In the genomic region with DNA sequence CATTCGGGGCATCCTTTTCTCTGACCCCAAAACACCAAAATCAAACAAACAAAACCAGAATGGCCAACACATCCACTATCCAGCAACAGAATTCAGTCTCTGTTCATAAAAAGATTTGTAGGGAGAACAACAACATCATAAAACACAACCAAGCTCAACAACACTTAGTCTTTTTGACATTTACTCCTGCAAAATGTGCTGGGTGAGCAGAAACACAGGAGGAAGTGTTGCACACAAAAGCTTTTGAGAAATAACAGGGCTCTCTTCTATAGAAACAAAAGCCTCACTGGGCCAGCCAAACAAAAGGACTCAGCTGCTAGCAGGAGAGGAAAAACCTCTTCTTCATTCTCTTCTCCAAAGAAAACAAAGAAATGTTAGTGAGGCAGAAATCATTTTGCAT, we compare ENCODE assay signal across 18 cellular contexts.
DNase-seq lines count a peak whose midpoint lies in the region; FAIRE-seq and TF ChIP-seq lines count a peak whose summit lies in the region.
"Had no signal": no experiment of that assay in that cellular context is flagged by ENCODE, and none has a peak within 500 bp of the region (broad histone marks: within the 10 kb centered on the region; RNA-seq: fewer than 3 reads in every experiment).

No MANE protein-coding gene starts in this region.

- DNase-seq in astrocyte of the hippocampus (ENCODE audit: low read depth, low spot score): peak; percentile 25
- peak; percentile 55 for DNase-seq in retina
- DNase-seq in activated effector memory CD4-positive, alpha-beta T cell treated with anti-CD3 and anti-CD28 coated beads, Interleukin-2, amount 50 U/mL, for 16 hours: no peak
- DNase-seq in GF-D8 (lab: John Stamatoyannopoulos, UW): no peak
- DNase-seq in H54 (ENCODE audit: insufficient read length, low spot score): no peak
- DNase-seq: activated CD4-positive, alpha-beta T cell treated with anti-CD3 and anti-CD28 coated beads for 1 hour; activated naive CD8-positive, alpha-beta T cell treated with anti-CD3 and anti-CD28 coated beads for 36 hours; colonic mucosa; IMR-90; NCI-H1048; NCI-H510A; psoas muscle; T-helper 1 cell had no signal

- H3K36me3 ChIP-seq in HUES64 (ENCODE audit: insufficient read depth, low read length): no peaks in the 10 kb centered on the region
- no peaks in the 10 kb centered on the region for H3K36me3 ChIP-seq in iPS-18a (ENCODE audit: control insufficient read depth, low read depth, low read length)
- H3K36me3 ChIP-seq: BLaER1, colonic mucosa, tibial nerve had no signal

- H3K9ac ChIP-seq in HUES64 (ENCODE audit: low read depth, low read length): no peak overlapping the region; the same call in 1 of the 2 replicates
- H3K9ac ChIP-seq in iPS-18a (ENCODE audit: low read length): peak overlapping the region; percentile 42
- H3K9ac ChIP-seq: BLaER1 had no signal

- H3K4me3 ChIP-seq in HUES64 (ENCODE audit: low read length) (no peak overlapping the region), iPS-18a (ENCODE audit: low read length) (peak overlapping the region; percentile 30)
- H3K4me3 ChIP-seq: BLaER1, colonic mucosa, GM12878, psoas muscle, tibial nerve had no signal

- no peak for TF ChIP-seq POLR2A in H54 (IDR thresholded peaks at IDR 0.05; ENCODE audit: low read depth, low read length)

- no peaks in the 10 kb centered on the region for H3K27me3 ChIP-seq in HUES64 (ENCODE audit: insufficient read depth, low read length)
- H3K27me3 ChIP-seq in iPS-18a (ENCODE audit: control insufficient read depth, insufficient read depth, low read length): no peaks in the 10 kb centered on the region
- H3K27me3 ChIP-seq: BLaER1, colonic mucosa, tibial nerve had no signal

- peak overlapping the region; percentile 55 for H3K27ac ChIP-seq in HUES64 (ENCODE audit: low read depth, low read length)
- H3K27ac ChIP-seq in iPS-18a (ENCODE audit: low read length): peak overlapping the region; percentile 30
- H3K27ac ChIP-seq: BLaER1, colonic mucosa, psoas muscle had no signal

- WGBS in HUES64: 66% methylated on average over 1 of the region's 1 CpG

- H3K9me3 ChIP-seq in HUES64 (ENCODE audit: insufficient read depth, low read depth, low read length) (no peaks in the 10 kb centered on the region), iPS-18a (ENCODE audit: control insufficient read depth, low read depth, low read length) (no peaks in the 10 kb centered on the region)
- H3K9me3 ChIP-seq: BLaER1, colonic mucosa, psoas muscle, tibial nerve had no signal

- H3K4me1 ChIP-seq in HUES64 (ENCODE audit: insufficient read depth, low read length): peaks cover 21% of the 10 kb centered on the region
- H3K4me1 ChIP-seq in iPS-18a (ENCODE audit: control insufficient read depth, low read depth, low read length): peaks cover 21% of the 10 kb centered on the region
- H3K4me1 ChIP-seq: BLaER1, colonic mucosa, psoas muscle had no signal

- FAIRE-seq in H54 (lab: Jason Lieb, UNC): no peak
- FAIRE-seq: GM12878 had no signal

Comparison
In these comparisons a context has a peak if more than half of its experiments do, and no peak if none do; other contexts are left out.
1. DNase-seq: peak in astrocyte of the hippocampus (single experiment) and retina (single experiment); none in activated effector memory CD4-positive, alpha-beta T cell treated with anti-CD3 and anti-CD28 coated beads, Interleukin-2, amount 50 U/mL, for 16 hours (single experiment), GF-D8 (single experiment) and H54 (single experiment).